Comparison of ENCODE assay signal across 21 cellular contexts in the genomic region with DNA sequence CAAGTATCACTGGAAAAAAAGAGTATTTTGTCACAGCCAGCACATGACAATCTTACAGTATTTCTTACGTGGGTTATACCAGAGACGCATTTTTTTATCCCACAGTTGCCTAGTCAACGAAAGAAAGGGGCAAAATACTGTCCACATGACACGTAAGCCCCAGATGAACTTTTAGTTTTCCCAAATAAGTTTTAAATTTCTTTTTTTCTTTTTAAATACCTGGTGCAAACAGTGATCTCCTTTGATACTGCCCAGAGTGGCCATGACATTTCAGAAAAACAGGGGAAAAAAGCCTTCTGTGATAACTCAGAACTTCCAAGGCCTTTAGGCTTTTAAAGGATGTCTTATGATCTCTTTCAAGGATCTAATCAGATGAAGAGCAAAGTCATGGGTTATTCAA. TPM values are rescaled to one million over a fixed set of nuclear protein-coding genes. Genes with fewer than 3 reads are reported as not detected.
DNase-seq lines count a peak whose midpoint lies in the region; TF ChIP-seq lines count a peak whose summit lies in the region.
"Had no signal": no experiment of that assay in that cellular context is flagged by ENCODE, and none has a peak within 500 bp of the region (broad histone marks: within the 10 kb centered on the region; RNA-seq: fewer than 3 reads in every experiment).

No MANE protein-coding gene starts in this region.

- TF ChIP-seq CTCF in adrenal gland (IDR thresholded peaks at IDR 0.05) (no peak), mesothelial cell of epicardium (IDR thresholded peaks at IDR 0.05; ENCODE audit: unreplicated experiment) (no peak), smooth muscle cell (IDR thresholded peaks at IDR 0.05; ENCODE audit: borderline replicate concordance, insufficient read depth, poor library complexity, severe bottlenecking) (no peak), MM.1S (IDR thresholded peaks at IDR 0.05; ENCODE audit: low read length) (no peak)

- no peaks in the 10 kb centered on the region for H3K36me3 ChIP-seq in adrenal gland (replicated peaks in 1 of 2)
- no peaks in the 10 kb centered on the region for H3K36me3 ChIP-seq in smooth muscle cell (ENCODE audit: low read depth)
- no peaks in the 10 kb centered on the region for H3K36me3 ChIP-seq in MM.1S (replicated peaks; ENCODE audit: insufficient read depth, low read length)
- H3K36me3 ChIP-seq: BE2C, HAP-1 had no signal

- H3K4me1 Mint-ChIP-seq in mesothelial cell of epicardium, result peaks cover 20% of the 10 kb centered on the region
- H3K4me1 Mint-ChIP-seq: CD14-positive monocyte; CD8-positive, alpha-beta memory T cell had no signal

- H3K9me3 ChIP-seq in adrenal gland (replicated peaks in 1 of 3) (no peaks in the 10 kb centered on the region), smooth muscle cell (replicated peaks; ENCODE audit: low read depth) (no peaks in the 10 kb centered on the region), MM.1S (replicated peaks; ENCODE audit: insufficient read depth, low read length) (no peaks in the 10 kb centered on the region)
- H3K9me3 ChIP-seq: BE2C, HAP-1 had no signal

- H3K9me2 ChIP-seq in MM.1S (replicated peaks; ENCODE audit: insufficient read depth, low read length), result no peaks in the 10 kb centered on the region

- peak overlapping the region in 3 of 5 donors; percentile 38 to 59 (median 55) for H3K27ac ChIP-seq in adrenal gland
- H3K27ac ChIP-seq in smooth muscle cell (ENCODE audit: low read depth), result peak overlapping the region; percentile 43
- no peak overlapping the region for H3K27ac ChIP-seq in MM.1S (ENCODE audit: low read length)
- H3K27ac ChIP-seq: 22Rv1; BLaER1 treated with 17β-estradiol and CSF1 and Interleukin-3, amounts not matched to agents 10 nM and 100 nM had no signal

- H2AFZ ChIP-seq in smooth muscle cell (ENCODE audit: low read depth) (peak overlapping the region; percentile 68), MM.1S (ENCODE audit: low read length) (no peak overlapping the region)

- H3K79me2 ChIP-seq in smooth muscle cell (ENCODE audit: low read depth) (no peaks in the 10 kb centered on the region), MM.1S (ENCODE audit: low read length) (no peaks in the 10 kb centered on the region)

- TF ChIP-seq POLR2A in adrenal gland (IDR thresholded peaks at IDR 0.05), result no peak

- H3K4me3 Mint-ChIP-seq in mesothelial cell of epicardium, result no peak overlapping the region
- H3K4me3 Mint-ChIP-seq: CD14-positive monocyte; CD4-positive, alpha-beta T cell; CD8-positive, alpha-beta memory T cell; HFFc6 had no signal

- no peaks in the 10 kb centered on the region for H3K27me3 ChIP-seq in adrenal gland
- no peaks in the 10 kb centered on the region for H3K27me3 ChIP-seq in smooth muscle cell (ENCODE audit: low read depth)
- H3K27me3 ChIP-seq in MM.1S (replicated peaks; ENCODE audit: insufficient read depth, low read length), result no peaks in the 10 kb centered on the region
- H3K27me3 ChIP-seq: BE2C; BLaER1 treated with 17β-estradiol and CSF1 and Interleukin-3, amounts not matched to agents 10 nM and 100 nM had no signal

- peaks cover 18% of the 10 kb centered on the region for H3K9me3 Mint-ChIP-seq in mesothelial cell of epicardium

- peak overlapping the region; percentile 81 for H3K27ac Mint-ChIP-seq in mesothelial cell of epicardium
- H3K27ac Mint-ChIP-seq: CD14-positive monocyte; CD4-positive, alpha-beta T cell; CD8-positive, alpha-beta memory T cell; HFFc6 had no signal

- intact Hi-C loops in adrenal gland (cut with DNase I), result no loop called here

- H3K4me2 ChIP-seq in smooth muscle cell (peak overlapping the region; percentile 54), MM.1S (ENCODE audit: low read depth, low read length) (no peak overlapping the region)
- H3K4me2 ChIP-seq: BLaER1 treated with 17β-estradiol and CSF1 and Interleukin-3, amounts not matched to agents 10 nM and 100 nM had no signal

- peaks cover 52% of the 10 kb centered on the region for H3K36me3 Mint-ChIP-seq in mesothelial cell of epicardium
- H3K36me3 Mint-ChIP-seq: CD14-positive monocyte had no signal

- H4K20me1 ChIP-seq in smooth muscle cell (ENCODE audit: low read depth) (no peaks in the 10 kb centered on the region), MM.1S (ENCODE audit: insufficient read depth, low read length) (no peaks in the 10 kb centered on the region)
- H4K20me1 ChIP-seq: BLaER1 treated with 17β-estradiol and CSF1 and Interleukin-3, amounts not matched to agents 10 nM and 100 nM had no signal

- no peak overlapping the region for H3K9ac ChIP-seq in smooth muscle cell (ENCODE audit: low read depth)
- no peak overlapping the region for H3K9ac ChIP-seq in MM.1S (ENCODE audit: low read length)
- H3K9ac ChIP-seq: BLaER1 treated with 17β-estradiol and CSF1 and Interleukin-3, amounts not matched to agents 10 nM and 100 nM had no signal

- WGBS in adrenal gland, 4 donors, result 45 to 68% (median 50%) methylated on average over 4 of the region's 4 CpGs
- 64% methylated on average over 4 of the region's 4 CpGs for WGBS in smooth muscle cell (ENCODE audit: low lambda C conversion rate)

- H3K4me1 ChIP-seq in adrenal gland (replicated peaks in 1 of 2) (peaks cover 6 to 8% of the 10 kb centered on the region in 2 donors), smooth muscle cell (ENCODE audit: low read depth) (peaks cover 6% of the 10 kb centered on the region), MM.1S (ENCODE audit: low read length) (no peaks in the 10 kb centered on the region)
- H3K4me1 ChIP-seq: BE2C; BLaER1 treated with 17β-estradiol and CSF1 and Interleukin-3, amounts not matched to agents 10 nM and 100 nM; HAP-1 had no signal

- H3F3A ChIP-seq in smooth muscle cell (ENCODE audit: low read depth), result no peaks in the 10 kb centered on the region
- H3F3A ChIP-seq in MM.1S (ENCODE audit: insufficient read depth, low read length), result no peaks in the 10 kb centered on the region

- H3K4me3 ChIP-seq in adrenal gland, result no peak overlapping the region
- no peak overlapping the region for H3K4me3 ChIP-seq in smooth muscle cell
- no peak overlapping the region for H3K4me3 ChIP-seq in MM.1S (ENCODE audit: low read length)
- H3K4me3 ChIP-seq: BLaER1 treated with 17β-estradiol and CSF1 and Interleukin-3, amounts not matched to agents 10 nM and 100 nM; HAP-1 had no signal

- DNase-seq in COLO829 (ENCODE audit: low spot score) (peak; percentile 65), adrenal gland (peak in 3 of 7 donors; percentile 12 to 22 (median 17)), mesothelial cell of epicardium (ENCODE audit: low spot score in 2 of 2, unreplicated experiment in 2 of 2) (no peak), smooth muscle cell (lab: John Stamatoyannopoulos, UW; ENCODE audit: unreplicated experiment) (no peak), cortex of kidney (lab: John Stamatoyannopoulos, UW) (no peak), NCI-H2081 treated with DMSO at 0.1 percent for 48 hours (lab: John Stamatoyannopoulos, UW) (no peak), MM.1S (no peak)
- DNase-seq: BE2C; Calu3; CD4-positive, alpha-beta T cell; CD8-positive, alpha-beta memory T cell; COR-L47; DMS53; DMS79 treated with DMSO at 0.1 percent for 48 hours; GF-D8; GOT3; HFFc6 had no signal

- no peaks in the 10 kb centered on the region for H3K27me3 Mint-ChIP-seq in mesothelial cell of epicardium (ENCODE audit: low read depth)
- H3K27me3 Mint-ChIP-seq: CD4-positive, alpha-beta T cell had no signal

RNA-seq across cellular contexts. Expression of gene RAB38, which starts 23.4 kb away (rescaled TPM):
- 10 to 100 TPM; 18.3 to 50.1 (median 27.9) TPM for total RNA-seq in adrenal gland
- 10 to 100 TPM in 2 of 3 donors, 1 to 10 TPM in 1; 7.9 to 63.8 (median 12.7) TPM for polyA plus RNA-seq in adrenal gland
- 44.3 to 48.4 TPM (median 46.7 TPM) in 3 replicates for total RNA-seq in mesothelial cell of epicardium
- total RNA-seq in smooth muscle cell, result 8.4 and 15.3 TPM in 2 replicates
- 1.9 and 12.5 TPM in 2 replicates for polyA plus RNA-seq in smooth muscle cell
